1 cellular context compared by ENCODE assay signal in genomic region chr1:77683142-77683835, GRCh38.
TF ChIP-seq lines count a peak whose summit lies in the region.

No MANE protein-coding gene starts in this region.

TF ChIP-seq in HepG2, 621 proteins besides CTCF, POLR2A, EP300 and RAD21 (continued from another document and continues in another):
- 0 out of 2 replicates have a peak, but pooled peaks have one; percentile 57 for TF ChIP-seq CHCHD3 (CRISPR knock-in tag; IDR thresholded peaks at IDR 0.05)
- TF ChIP-seq MAFK (conservative IDR thresholded peaks at IDR 0.05 in 1 of 2, IDR thresholded peaks at IDR 0.05 in 1 of 2; ENCODE audit: low read length in 2 of 2), result no peak
- no peak for TF ChIP-seq ZC3H4 (CRISPR knock-in tag; IDR thresholded peaks at IDR 0.05; ENCODE audit: borderline replicate concordance)
- TF ChIP-seq HOXA3 (CRISPR knock-in tag; IDR thresholded peaks at IDR 0.05), result peak; percentile 22; the same call in 1 of the 2 replicates
- TF ChIP-seq FOXO4 (CRISPR knock-in tag; conservative IDR thresholded peaks at IDR 0.05), result no peak
- TF ChIP-seq CREB1 (IDR thresholded peaks at IDR 0.05), result no peak
- TF ChIP-seq CREB1 (CRISPR knock-in tag; IDR thresholded peaks at IDR 0.05), result no peak
- TF ChIP-seq CENPX (CRISPR knock-in tag; IDR thresholded peaks at IDR 0.05), result no peak
- no peak for TF ChIP-seq ZNF713 (CRISPR knock-in tag; IDR thresholded peaks at IDR 0.05)
- TF ChIP-seq ATF7-NPFF (CRISPR knock-in tag; IDR thresholded peaks at IDR 0.05; ENCODE audit: low read depth), result peak; percentile 88
- no peak for TF ChIP-seq JUNB (CRISPR knock-in tag; IDR thresholded peaks at IDR 0.05; ENCODE audit: borderline replicate concordance)
- TF ChIP-seq MED13 (CRISPR knock-in tag; IDR thresholded peaks at IDR 0.05), result no peak
- TF ChIP-seq BRD4 (CRISPR knock-in tag; IDR thresholded peaks at IDR 0.05), result peak; percentile 31; the same call in 1 of the 2 replicates
- no peak for TF ChIP-seq KDM5A (IDR thresholded peaks at IDR 0.05; ENCODE audit: borderline replicate concordance, low read length)
- TF ChIP-seq GRHL1 (CRISPR knock-in tag; conservative IDR thresholded peaks at IDR 0.05), result no peak
- peak; percentile 12; the same call in 1 of the 2 replicates for TF ChIP-seq SMC3 (IDR thresholded peaks at IDR 0.05; ENCODE audit: low read length)
- TF ChIP-seq TBX2 (CRISPR knock-in tag; IDR thresholded peaks at IDR 0.05; ENCODE audit: borderline replicate concordance), result no peak; the same call in 1 of the 2 replicates
- no peak for TF ChIP-seq ZNF326 (CRISPR knock-in tag; IDR thresholded peaks at IDR 0.05; ENCODE audit: borderline replicate concordance)
- no peak; the same call in 1 of the 2 replicates for TF ChIP-seq CCDC6 (CRISPR knock-in tag; IDR thresholded peaks at IDR 0.05)
- no peak for TF ChIP-seq ATF4 (CRISPR knock-in tag; IDR thresholded peaks at IDR 0.05)
- peak; percentile 77; the same call in 1 of the 2 replicates for TF ChIP-seq TMF1 (CRISPR knock-in tag; IDR thresholded peaks at IDR 0.05; ENCODE audit: low read depth)
- TF ChIP-seq XRCC5 (optimal IDR thresholded peaks at IDR 0.05; ENCODE audit: low read length), result peak; percentile 98
- TF ChIP-seq ZNF335 (CRISPR knock-in tag; IDR thresholded peaks at IDR 0.05), result no peak
- TF ChIP-seq ZNF567 (CRISPR knock-in tag; IDR thresholded peaks at IDR 0.05; ENCODE audit: borderline replicate concordance), result 0 out of 2 replicates have a peak, but pooled peaks have one; percentile 13
- TF ChIP-seq ZNF749 (CRISPR knock-in tag; IDR thresholded peaks at IDR 0.05; ENCODE audit: borderline replicate concordance), result no peak; the same call in 1 of the 2 replicates
- TF ChIP-seq ZFP90 (CRISPR knock-in tag; IDR thresholded peaks at IDR 0.05; ENCODE audit: borderline replicate concordance), result peak; percentile 63
- no peak for TF ChIP-seq NR2F6 (IDR thresholded peaks at IDR 0.05)
- no peak for TF ChIP-seq NR2F6 (CRISPR knock-in tag; IDR thresholded peaks at IDR 0.05)
- peak; percentile 90 for TF ChIP-seq ZMYM4 (CRISPR knock-in tag; IDR thresholded peaks at IDR 0.05)
- peak; percentile 13; the same call in 1 of the 2 replicates for TF ChIP-seq ZNF275 (CRISPR knock-in tag; IDR thresholded peaks at IDR 0.05; ENCODE audit: borderline replicate concordance)
- 0 out of 2 replicates have a peak, but pooled peaks have one; percentile 48 for TF ChIP-seq ZNF780A (CRISPR knock-in tag; IDR thresholded peaks at IDR 0.05)
- TF ChIP-seq KAT2B (IDR thresholded peaks at IDR 0.05; ENCODE audit: borderline replicate concordance, low read depth, low read length), result no peak
- peak; percentile 75; the same call in 1 of the 2 replicates for TF ChIP-seq ZBTB38 (CRISPR knock-in tag; IDR thresholded peaks at IDR 0.05)
- TF ChIP-seq NFRKB (IDR thresholded peaks at IDR 0.05), result no peak
- TF ChIP-seq ZNF644 (CRISPR knock-in tag; IDR thresholded peaks at IDR 0.05; ENCODE audit: low read depth), result 0 out of 2 replicates have a peak, but pooled peaks have one; percentile 20
- no peak for TF ChIP-seq MIER2 (CRISPR knock-in tag; IDR thresholded peaks at IDR 0.05)
- TF ChIP-seq, protein P1, sequence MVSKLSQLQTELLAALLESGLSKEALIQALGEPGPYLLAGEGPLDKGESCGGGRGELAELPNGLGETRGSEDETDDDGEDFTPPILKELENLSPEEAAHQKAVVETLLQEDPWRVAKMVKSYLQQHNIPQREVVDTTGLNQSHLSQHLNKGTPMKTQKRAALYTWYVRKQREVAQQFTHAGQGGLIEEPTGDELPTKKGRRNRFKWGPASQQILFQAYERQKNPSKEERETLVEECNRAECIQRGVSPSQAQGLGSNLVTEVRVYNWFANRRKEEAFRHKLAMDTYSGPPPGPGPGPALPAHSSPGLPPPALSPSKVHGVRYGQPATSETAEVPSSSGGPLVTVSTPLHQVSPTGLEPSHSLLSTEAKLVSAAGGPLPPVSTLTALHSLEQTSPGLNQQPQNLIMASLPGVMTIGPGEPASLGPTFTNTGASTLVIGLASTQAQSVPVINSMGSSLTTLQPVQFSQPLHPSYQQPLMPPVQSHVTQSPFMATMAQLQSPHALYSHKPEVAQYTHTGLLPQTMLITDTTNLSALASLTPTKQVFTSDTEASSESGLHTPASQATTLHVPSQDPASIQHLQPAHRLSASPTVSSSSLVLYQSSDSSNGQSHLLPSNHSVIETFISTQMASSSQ (IDR thresholded peaks at IDR 0.05; ENCODE audit: low read depth), result no peak
- TF ChIP-seq, protein P1 (CRISPR knock-in tag; IDR thresholded peaks at IDR 0.05; ENCODE audit: borderline replicate concordance), result peak; percentile 9; the same call in 1 of the 2 replicates
- TF ChIP-seq, protein P2, sequence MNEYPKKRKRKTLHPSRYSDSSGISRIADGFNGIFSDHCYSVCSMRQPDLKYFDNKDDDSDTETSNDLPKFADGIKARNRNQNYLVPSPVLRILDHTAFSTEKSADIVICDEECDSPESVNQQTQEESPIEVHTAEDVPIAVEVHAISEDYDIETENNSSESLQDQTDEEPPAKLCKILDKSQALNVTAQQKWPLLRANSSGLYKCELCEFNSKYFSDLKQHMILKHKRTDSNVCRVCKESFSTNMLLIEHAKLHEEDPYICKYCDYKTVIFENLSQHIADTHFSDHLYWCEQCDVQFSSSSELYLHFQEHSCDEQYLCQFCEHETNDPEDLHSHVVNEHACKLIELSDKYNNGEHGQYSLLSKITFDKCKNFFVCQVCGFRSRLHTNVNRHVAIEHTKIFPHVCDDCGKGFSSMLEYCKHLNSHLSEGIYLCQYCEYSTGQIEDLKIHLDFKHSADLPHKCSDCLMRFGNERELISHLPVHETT (CRISPR knock-in tag; conservative IDR thresholded peaks at IDR 0.05), result 0 out of 2 replicates have a peak, but pooled peaks have one; percentile 58
- TF ChIP-seq RAD51 (IDR thresholded peaks at IDR 0.05; ENCODE audit: borderline replicate concordance), result no peak
- no peak for TF ChIP-seq CBX2 (IDR thresholded peaks at IDR 0.05; ENCODE audit: low read depth, low read length)
- TF ChIP-seq CBX2 (CRISPR knock-in tag; IDR thresholded peaks at IDR 0.05; ENCODE audit: low read depth), result no peak
- no peak for TF ChIP-seq SNRNP70 (IDR thresholded peaks at IDR 0.05; ENCODE audit: low read depth, low read length)
- TF ChIP-seq FIP1L1 (IDR thresholded peaks at IDR 0.05; ENCODE audit: borderline replicate concordance, insufficient read depth, low read depth, low read length), result peak; percentile 31; the same call in 1 of the 2 replicates
- TF ChIP-seq ZNF382 (CRISPR knock-in tag; IDR thresholded peaks at IDR 0.05; ENCODE audit: borderline replicate concordance), result no peak
- TF ChIP-seq HMGXB3 (CRISPR knock-in tag; IDR thresholded peaks at IDR 0.05; ENCODE audit: borderline replicate concordance), result no peak
- TF ChIP-seq KMT2A (CRISPR knock-in tag; IDR thresholded peaks at IDR 0.05), result peak; percentile 70; the same call in 1 of the 2 replicates
- TF ChIP-seq ZNF816 (CRISPR knock-in tag; IDR thresholded peaks at IDR 0.05; ENCODE audit: borderline replicate concordance), result peak; percentile 81; the same call in 1 of the 2 replicates
- 0 out of 2 replicates have a peak, but pooled peaks have one; percentile 28 for TF ChIP-seq ELF3 (CRISPR knock-in tag; IDR thresholded peaks at IDR 0.05)
- TF ChIP-seq, protein P3, sequence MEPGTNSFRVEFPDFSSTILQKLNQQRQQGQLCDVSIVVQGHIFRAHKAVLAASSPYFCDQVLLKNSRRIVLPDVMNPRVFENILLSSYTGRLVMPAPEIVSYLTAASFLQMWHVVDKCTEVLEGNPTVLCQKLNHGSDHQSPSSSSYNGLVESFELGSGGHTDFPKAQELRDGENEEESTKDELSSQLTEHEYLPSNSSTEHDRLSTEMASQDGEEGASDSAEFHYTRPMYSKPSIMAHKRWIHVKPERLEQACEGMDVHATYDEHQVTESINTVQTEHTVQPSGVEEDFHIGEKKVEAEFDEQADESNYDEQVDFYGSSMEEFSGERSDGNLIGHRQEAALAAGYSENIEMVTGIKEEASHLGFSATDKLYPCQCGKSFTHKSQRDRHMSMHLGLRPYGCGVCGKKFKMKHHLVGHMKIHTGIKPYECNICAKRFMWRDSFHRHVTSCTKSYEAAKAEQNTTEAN (CRISPR knock-in tag; conservative IDR thresholded peaks at IDR 0.05), result 0 out of 2 replicates have a peak, but pooled peaks have one; percentile 16
- TF ChIP-seq ZBTB42 (CRISPR knock-in tag; IDR thresholded peaks at IDR 0.05), result 0 out of 2 replicates have a peak, but pooled peaks have one; percentile 51
- 0 out of 2 replicates have a peak, but pooled peaks have one; percentile 36 for TF ChIP-seq HOXA9 (CRISPR knock-in tag; IDR thresholded peaks at IDR 0.05; ENCODE audit: borderline replicate concordance)
